In genomic region chr20:59042796-59043621, GRCh38 we compare ENCODE assay signal across 1 cellular context.
TF ChIP-seq lines count a peak whose summit lies in the region.

No MANE protein-coding gene starts in this region.

TF ChIP-seq in K562, 482 proteins besides CTCF, POLR2A, EP300 and RAD21 (continues in another document):
- TF ChIP-seq ZNF668 (CRISPR knock-in tag; IDR thresholded peaks at IDR 0.05) (no peak), CREM (IDR thresholded peaks at IDR 0.05; ENCODE audit: low read depth) (peak; percentile 78; the same call in 1 of the 2 replicates), TCF7L2 (IDR thresholded peaks at IDR 0.05; ENCODE audit: low read depth, low read length) (no peak), ATF1 (CRISPR knock-in tag; IDR thresholded peaks at IDR 0.05) (peak; percentile 31; the same call in 1 of the 2 replicates), ATF1 (tag; IDR thresholded peaks at IDR 0.05) (no peak), NELFE (IDR thresholded peaks at IDR 0.05; ENCODE audit: insufficient read depth, insufficient read length) (no peak), ZNF121 (CRISPR knock-in tag; conservative IDR thresholded peaks at IDR 0.05) (no peak), RBFOX2 (IDR thresholded peaks at IDR 0.05; ENCODE audit: low read depth, low read length) (peak; percentile 73), CTBP1 (IDR thresholded peaks at IDR 0.05; ENCODE audit: borderline replicate concordance) (peak; percentile 79), ZKSCAN3 (CRISPR knock-in tag; IDR thresholded peaks at IDR 0.05) (no peak), NFE2 (IDR thresholded peaks at IDR 0.05; ENCODE audit: low read depth) (no peak), MLX (CRISPR knock-in tag; conservative IDR thresholded peaks at IDR 0.05) (no peak), MIER1 (IDR thresholded peaks at IDR 0.05; ENCODE audit: low read depth) (no peak), TBP (optimal IDR thresholded peaks at IDR 0.05; ENCODE audit: low read depth, low read length) (peak; percentile 55), U2AF1 (optimal IDR thresholded peaks at IDR 0.05; ENCODE audit: low read depth, low read length) (no peak), TFAP4 (CRISPR knock-in tag; IDR thresholded peaks at IDR 0.05; ENCODE audit: borderline replicate concordance) (peak; percentile 32; the same call in 1 of the 2 replicates), PTBP1 (IDR thresholded peaks at IDR 0.05; ENCODE audit: low read depth, low read length) (no peak), ZNF444 (CRISPR knock-in tag; IDR thresholded peaks at IDR 0.05) (no peak), CBX3 (IDR thresholded peaks at IDR 0.05; ENCODE audit: borderline replicate concordance in 1 of 2, low read length in 2 of 2) (no peak), FOXM1 (IDR thresholded peaks at IDR 0.05; ENCODE audit: low read depth) (no peak), FOXM1 (CRISPR knock-in tag; IDR thresholded peaks at IDR 0.05; ENCODE audit: low read depth) (0 out of 2 replicates have a peak, but pooled peaks have one; percentile 52), NR2C1 (IDR thresholded peaks at IDR 0.05) (no peak), NR2C1 (tag; IDR thresholded peaks at IDR 0.05) (peak; percentile 31; the same call in 1 of the 2 replicates), PCBP2 (IDR thresholded peaks at IDR 0.05; ENCODE audit: low read depth, low read length, poor library complexity, severe bottlenecking) (no peak), TCF3 (CRISPR knock-in tag; IDR thresholded peaks at IDR 0.05) (peak; percentile 41; the same call in 1 of the 2 replicates), ATF3 (IDR thresholded peaks at IDR 0.05) (no peak), ATF3 (CRISPR knock-in tag; conservative IDR thresholded peaks at IDR 0.05) (no peak), CEBPG (CRISPR knock-in tag; IDR thresholded peaks at IDR 0.05) (no peak), CEBPG (tag; conservative IDR thresholded peaks at IDR 0.05 in 1 of 2, IDR thresholded peaks at IDR 0.05 in 1 of 2) (no peak), NRF1 (conservative IDR thresholded peaks at IDR 0.05 in 1 of 2, IDR thresholded peaks at IDR 0.05 in 1 of 2) (peak; percentile 97 to 98), MXI1 (IDR thresholded peaks at IDR 0.05; ENCODE audit: low read depth, low read length) (no peak), ZNF311 (CRISPR knock-in tag; IDR thresholded peaks at IDR 0.05) (peak; percentile 47; the same call in 1 of the 2 replicates), GTF2B (IDR thresholded peaks at IDR 0.05; ENCODE audit: extremely low read depth, insufficient read length) (no peak), FOS (IDR thresholded peaks at IDR 0.05; ENCODE audit: extremely low read depth, insufficient read length) (no peak), SOX6 (IDR thresholded peaks at IDR 0.05) (0 out of 2 replicates have a peak, but pooled peaks have one; percentile 6), POLR2AphosphoS5 (IDR thresholded peaks at IDR 0.05; ENCODE audit: control insufficient read depth, insufficient read depth, low read depth, low read length) (no peak), SLC30A9 (CRISPR knock-in tag; IDR thresholded peaks at IDR 0.05) (no peak), POLR2G (IDR thresholded peaks at IDR 0.05; ENCODE audit: low read depth, low read length) (peak; percentile 76), ZZZ3 (IDR thresholded peaks at IDR 0.05) (no peak), CCNT2 (IDR thresholded peaks at IDR 0.05; ENCODE audit: borderline replicate concordance, extremely low read depth, insufficient read length, low read depth, low read length) (peak; percentile 63), YBX1 (IDR thresholded peaks at IDR 0.05) (no peak)
- TF ChIP-seq, protein P1, sequence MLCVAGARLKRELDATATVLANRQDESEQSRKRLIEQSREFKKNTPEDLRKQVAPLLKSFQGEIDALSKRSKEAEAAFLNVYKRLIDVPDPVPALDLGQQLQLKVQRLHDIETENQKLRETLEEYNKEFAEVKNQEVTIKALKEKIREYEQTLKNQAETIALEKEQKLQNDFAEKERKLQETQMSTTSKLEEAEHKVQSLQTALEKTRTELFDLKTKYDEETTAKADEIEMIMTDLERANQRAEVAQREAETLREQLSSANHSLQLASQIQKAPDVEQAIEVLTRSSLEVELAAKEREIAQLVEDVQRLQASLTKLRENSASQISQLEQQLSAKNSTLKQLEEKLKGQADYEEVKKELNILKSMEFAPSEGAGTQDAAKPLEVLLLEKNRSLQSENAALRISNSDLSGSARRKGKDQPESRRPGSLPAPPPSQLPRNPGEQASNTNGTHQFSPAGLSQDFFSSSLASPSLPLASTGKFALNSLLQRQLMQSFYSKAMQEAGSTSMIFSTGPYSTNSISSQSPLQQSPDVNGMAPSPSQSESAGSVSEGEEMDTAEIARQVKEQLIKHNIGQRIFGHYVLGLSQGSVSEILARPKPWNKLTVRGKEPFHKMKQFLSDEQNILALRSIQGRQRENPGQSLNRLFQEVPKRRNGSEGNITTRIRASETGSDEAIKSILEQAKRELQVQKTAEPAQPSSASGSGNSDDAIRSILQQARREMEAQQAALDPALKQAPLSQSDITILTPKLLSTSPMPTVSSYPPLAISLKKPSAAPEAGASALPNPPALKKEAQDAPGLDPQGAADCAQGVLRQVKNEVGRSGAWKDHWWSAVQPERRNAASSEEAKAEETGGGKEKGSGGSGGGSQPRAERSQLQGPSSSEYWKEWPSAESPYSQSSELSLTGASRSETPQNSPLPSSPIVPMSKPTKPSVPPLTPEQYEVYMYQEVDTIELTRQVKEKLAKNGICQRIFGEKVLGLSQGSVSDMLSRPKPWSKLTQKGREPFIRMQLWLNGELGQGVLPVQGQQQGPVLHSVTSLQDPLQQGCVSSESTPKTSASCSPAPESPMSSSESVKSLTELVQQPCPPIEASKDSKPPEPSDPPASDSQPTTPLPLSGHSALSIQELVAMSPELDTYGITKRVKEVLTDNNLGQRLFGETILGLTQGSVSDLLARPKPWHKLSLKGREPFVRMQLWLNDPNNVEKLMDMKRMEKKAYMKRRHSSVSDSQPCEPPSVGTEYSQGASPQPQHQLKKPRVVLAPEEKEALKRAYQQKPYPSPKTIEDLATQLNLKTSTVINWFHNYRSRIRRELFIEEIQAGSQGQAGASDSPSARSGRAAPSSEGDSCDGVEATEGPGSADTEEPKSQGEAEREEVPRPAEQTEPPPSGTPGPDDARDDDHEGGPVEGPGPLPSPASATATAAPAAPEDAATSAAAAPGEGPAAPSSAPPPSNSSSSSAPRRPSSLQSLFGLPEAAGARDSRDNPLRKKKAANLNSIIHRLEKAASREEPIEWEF (CRISPR knock-in tag; IDR thresholded peaks at IDR 0.05): no peak
- TF ChIP-seq, protein P2, sequence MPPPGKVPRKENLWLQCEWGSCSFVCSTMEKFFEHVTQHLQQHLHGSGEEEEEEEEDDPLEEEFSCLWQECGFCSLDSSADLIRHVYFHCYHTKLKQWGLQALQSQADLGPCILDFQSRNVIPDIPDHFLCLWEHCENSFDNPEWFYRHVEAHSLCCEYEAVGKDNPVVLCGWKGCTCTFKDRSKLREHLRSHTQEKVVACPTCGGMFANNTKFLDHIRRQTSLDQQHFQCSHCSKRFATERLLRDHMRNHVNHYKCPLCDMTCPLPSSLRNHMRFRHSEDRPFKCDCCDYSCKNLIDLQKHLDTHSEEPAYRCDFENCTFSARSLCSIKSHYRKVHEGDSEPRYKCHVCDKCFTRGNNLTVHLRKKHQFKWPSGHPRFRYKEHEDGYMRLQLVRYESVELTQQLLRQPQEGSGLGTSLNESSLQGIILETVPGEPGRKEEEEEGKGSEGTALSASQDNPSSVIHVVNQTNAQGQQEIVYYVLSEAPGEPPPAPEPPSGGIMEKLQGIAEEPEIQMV (tag; conservative IDR thresholded peaks at IDR 0.05; ENCODE audit: low read depth): no peak
- TF ChIP-seq, protein P3, sequence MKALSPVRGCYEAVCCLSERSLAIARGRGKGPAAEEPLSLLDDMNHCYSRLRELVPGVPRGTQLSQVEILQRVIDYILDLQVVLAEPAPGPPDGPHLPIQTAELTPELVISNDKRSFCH (CRISPR knock-in tag; IDR thresholded peaks at IDR 0.05): no peak
- TF ChIP-seq, protein P3 (tag; IDR thresholded peaks at IDR 0.05): 0 out of 2 replicates have a peak, but pooled peaks have one; percentile 48
- TF ChIP-seq, protein P4, sequence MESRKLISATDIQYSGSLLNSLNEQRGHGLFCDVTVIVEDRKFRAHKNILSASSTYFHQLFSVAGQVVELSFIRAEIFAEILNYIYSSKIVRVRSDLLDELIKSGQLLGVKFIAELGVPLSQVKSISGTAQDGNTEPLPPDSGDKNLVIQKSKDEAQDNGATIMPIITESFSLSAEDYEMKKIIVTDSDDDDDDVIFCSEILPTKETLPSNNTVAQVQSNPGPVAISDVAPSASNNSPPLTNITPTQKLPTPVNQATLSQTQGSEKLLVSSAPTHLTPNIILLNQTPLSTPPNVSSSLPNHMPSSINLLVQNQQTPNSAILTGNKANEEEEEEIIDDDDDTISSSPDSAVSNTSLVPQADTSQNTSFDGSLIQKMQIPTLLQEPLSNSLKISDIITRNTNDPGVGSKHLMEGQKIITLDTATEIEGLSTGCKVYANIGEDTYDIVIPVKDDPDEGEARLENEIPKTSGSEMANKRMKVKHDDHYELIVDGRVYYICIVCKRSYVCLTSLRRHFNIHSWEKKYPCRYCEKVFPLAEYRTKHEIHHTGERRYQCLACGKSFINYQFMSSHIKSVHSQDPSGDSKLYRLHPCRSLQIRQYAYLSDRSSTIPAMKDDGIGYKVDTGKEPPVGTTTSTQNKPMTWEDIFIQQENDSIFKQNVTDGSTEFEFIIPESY (CRISPR knock-in tag; IDR thresholded peaks at IDR 0.05): no peak
- TF ChIP-seq, protein P5, sequence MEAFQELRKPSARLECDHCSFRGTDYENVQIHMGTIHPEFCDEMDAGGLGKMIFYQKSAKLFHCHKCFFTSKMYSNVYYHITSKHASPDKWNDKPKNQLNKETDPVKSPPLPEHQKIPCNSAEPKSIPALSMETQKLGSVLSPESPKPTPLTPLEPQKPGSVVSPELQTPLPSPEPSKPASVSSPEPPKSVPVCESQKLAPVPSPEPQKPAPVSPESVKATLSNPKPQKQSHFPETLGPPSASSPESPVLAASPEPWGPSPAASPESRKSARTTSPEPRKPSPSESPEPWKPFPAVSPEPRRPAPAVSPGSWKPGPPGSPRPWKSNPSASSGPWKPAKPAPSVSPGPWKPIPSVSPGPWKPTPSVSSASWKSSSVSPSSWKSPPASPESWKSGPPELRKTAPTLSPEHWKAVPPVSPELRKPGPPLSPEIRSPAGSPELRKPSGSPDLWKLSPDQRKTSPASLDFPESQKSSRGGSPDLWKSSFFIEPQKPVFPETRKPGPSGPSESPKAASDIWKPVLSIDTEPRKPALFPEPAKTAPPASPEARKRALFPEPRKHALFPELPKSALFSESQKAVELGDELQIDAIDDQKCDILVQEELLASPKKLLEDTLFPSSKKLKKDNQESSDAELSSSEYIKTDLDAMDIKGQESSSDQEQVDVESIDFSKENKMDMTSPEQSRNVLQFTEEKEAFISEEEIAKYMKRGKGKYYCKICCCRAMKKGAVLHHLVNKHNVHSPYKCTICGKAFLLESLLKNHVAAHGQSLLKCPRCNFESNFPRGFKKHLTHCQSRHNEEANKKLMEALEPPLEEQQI (IDR thresholded peaks at IDR 0.05): no peak
- TF ChIP-seq, protein P6, sequence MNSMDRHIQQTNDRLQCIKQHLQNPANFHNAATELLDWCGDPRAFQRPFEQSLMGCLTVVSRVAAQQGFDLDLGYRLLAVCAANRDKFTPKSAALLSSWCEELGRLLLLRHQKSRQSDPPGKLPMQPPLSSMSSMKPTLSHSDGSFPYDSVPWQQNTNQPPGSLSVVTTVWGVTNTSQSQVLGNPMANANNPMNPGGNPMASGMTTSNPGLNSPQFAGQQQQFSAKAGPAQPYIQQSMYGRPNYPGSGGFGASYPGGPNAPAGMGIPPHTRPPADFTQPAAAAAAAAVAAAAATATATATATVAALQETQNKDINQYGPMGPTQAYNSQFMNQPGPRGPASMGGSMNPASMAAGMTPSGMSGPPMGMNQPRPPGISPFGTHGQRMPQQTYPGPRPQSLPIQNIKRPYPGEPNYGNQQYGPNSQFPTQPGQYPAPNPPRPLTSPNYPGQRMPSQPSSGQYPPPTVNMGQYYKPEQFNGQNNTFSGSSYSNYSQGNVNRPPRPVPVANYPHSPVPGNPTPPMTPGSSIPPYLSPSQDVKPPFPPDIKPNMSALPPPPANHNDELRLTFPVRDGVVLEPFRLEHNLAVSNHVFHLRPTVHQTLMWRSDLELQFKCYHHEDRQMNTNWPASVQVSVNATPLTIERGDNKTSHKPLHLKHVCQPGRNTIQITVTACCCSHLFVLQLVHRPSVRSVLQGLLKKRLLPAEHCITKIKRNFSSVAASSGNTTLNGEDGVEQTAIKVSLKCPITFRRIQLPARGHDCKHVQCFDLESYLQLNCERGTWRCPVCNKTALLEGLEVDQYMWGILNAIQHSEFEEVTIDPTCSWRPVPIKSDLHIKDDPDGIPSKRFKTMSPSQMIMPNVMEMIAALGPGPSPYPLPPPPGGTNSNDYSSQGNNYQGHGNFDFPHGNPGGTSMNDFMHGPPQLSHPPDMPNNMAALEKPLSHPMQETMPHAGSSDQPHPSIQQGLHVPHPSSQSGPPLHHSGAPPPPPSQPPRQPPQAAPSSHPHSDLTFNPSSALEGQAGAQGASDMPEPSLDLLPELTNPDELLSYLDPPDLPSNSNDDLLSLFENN (IDR thresholded peaks at IDR 0.05; ENCODE audit: low read depth in 2 of 2, low read length in 2 of 2): no peak
